In genomic region chr13:110125157-110125556, GRCh38 we compare ENCODE assay signal across 1 cellular context.
TF ChIP-seq lines count a peak whose summit lies in the region.

No MANE protein-coding gene starts in this region.

TF ChIP-seq in endothelial cell of umbilical vein, 7 proteins besides CTCF, POLR2A, EP300 and RAD21 (continued from another document):
- TF ChIP-seq MYC (IDR thresholded peaks at IDR 0.05; ENCODE audit: low read depth, low read length) (no peak), MAX (IDR thresholded peaks at IDR 0.05; ENCODE audit: insufficient read depth, insufficient read length) (no peak)
